In genomic region chr10:77392851-77393250, GRCh38 we compare ENCODE assay signal across 12 cellular contexts.
DNase-seq lines count a peak whose midpoint lies in the region; ATAC-seq and TF ChIP-seq lines count a peak whose summit lies in the region.
"Had no signal": no experiment of that assay in that cellular context is flagged by ENCODE, and none has a peak within 500 bp of the region (broad histone marks: within the 10 kb centered on the region; RNA-seq: fewer than 3 reads in every experiment).

No MANE protein-coding gene starts in this region.

- H3K9me2 ChIP-seq in GM23338 (ENCODE audit: insufficient read depth) = peaks cover 4% of the 10 kb centered on the region; the same call in 1 of the 2 replicates

- no peaks in the 10 kb centered on the region for H3K9me3 Mint-ChIP-seq in activated naive CD4-positive, alpha-beta T cell treated with anti-CD3 and anti-CD28 coated beads, Interleukin-2, amount 10 ng/mL, durations not matched to agents 7 days and 5 days
- no peaks in the 10 kb centered on the region for H3K9me3 Mint-ChIP-seq in GM23338
- H3K9me3 Mint-ChIP-seq: activated T-cell treated with anti-CD3 and anti-CD28 coated beads, Interleukin-2, amount 50 U/mL, for 4 hours had no signal

- H3K27ac ChIP-seq in AG04450 (ENCODE audit: low read depth, low read length) (peak overlapping the region; percentile 78), ascending aorta (peak overlapping the region; percentile 93 to 94), left lung (peak overlapping the region in 1 of 2 donors; percentile 5), body of pancreas (no peak overlapping the region), GM23338 (ENCODE audit: low read depth) (no peak overlapping the region)

- H3K9me3 ChIP-seq in AG04450 (ENCODE audit: control insufficient read depth, insufficient read depth, low read length) = no peaks in the 10 kb centered on the region
- no peaks in the 10 kb centered on the region for H3K9me3 ChIP-seq in ascending aorta
- no peaks in the 10 kb centered on the region for H3K9me3 ChIP-seq in left lung
- H3K9me3 ChIP-seq in body of pancreas = no peaks in the 10 kb centered on the region

- H3K36me3 Mint-ChIP-seq in activated naive CD4-positive, alpha-beta T cell treated with anti-CD3 and anti-CD28 coated beads, Interleukin-2, amount 10 ng/mL, durations not matched to agents 7 days and 5 days = no peaks in the 10 kb centered on the region
- no peaks in the 10 kb centered on the region for H3K36me3 Mint-ChIP-seq in GM23338 (ENCODE audit: low read depth)

- no peak overlapping the region for H2AFZ ChIP-seq in GM23338

- H3K27me3 ChIP-seq in AG04450 (ENCODE audit: control insufficient read depth, insufficient read depth, low read length) (no peaks in the 10 kb centered on the region), ascending aorta (no peaks in the 10 kb centered on the region), left lung (peaks cover 0 to 14% of the 10 kb centered on the region in 2 donors), body of pancreas (no peaks in the 10 kb centered on the region), GM23338 (ENCODE audit: insufficient read depth) (no peaks in the 10 kb centered on the region)

- TF ChIP-seq CTCF in AG04450 (IDR thresholded peaks at IDR 0.05; ENCODE audit: low read depth, low read length) = no peak
- TF ChIP-seq CTCF in LNCaP clone FGC (IDR thresholded peaks at IDR 0.05; ENCODE audit: control insufficient read depth, extremely low read depth, insufficient read depth) = no peak
- no peak for TF ChIP-seq CTCF in ascending aorta (IDR thresholded peaks at IDR 0.05)
- no peak for TF ChIP-seq CTCF in left lung (IDR thresholded peaks at IDR 0.05)
- no peak for TF ChIP-seq CTCF in body of pancreas (IDR thresholded peaks at IDR 0.05)
- no peak for TF ChIP-seq CTCF in GM23338 (conservative IDR thresholded peaks at IDR 0.05; ENCODE audit: low read depth in 2 of 2)

- 0 out of 2 replicates have a peak, but pooled peaks cover 3% of the 10 kb centered on the region for H3K79me2 ChIP-seq in GM23338 (replicated peaks; ENCODE audit: insufficient read depth)

- WGBS in body of pancreas, 2 donors = 77 to 78% methylated on average over 6 of the region's 6 CpGs

- CTCF ChIA-PET in AG04450 (lab: Charles Lee) = interaction anchor here (0.7 to 5.3 kb wide), 26 partner anchors 9 to 323 kb away, joined by 3 to 54 read pairs (median 4); no protein-coding TSS in a partner anchor
- CTCF ChIA-PET in activated naive CD4-positive, alpha-beta T cell treated with anti-CD3 and anti-CD28 coated beads, Interleukin-2, amount 10 ng/mL, durations not matched to agents 7 days and 5 days (lab: Charles Lee) = interaction anchor here (0.8 kb wide), 1 partner anchor 189 kb away, joined by 3 read pairs; no protein-coding TSS in a partner anchor

- H3K4me1 ChIP-seq in ascending aorta (peaks cover 10 to 56% of the 10 kb centered on the region in 2 donors), left lung (no peaks in the 10 kb centered on the region), body of pancreas (peaks cover 52% of the 10 kb centered on the region), GM23338 (ENCODE audit: insufficient read depth) (peaks cover 21% of the 10 kb centered on the region)

- POLR2A ChIA-PET in AG04450 (lab: Yijun Ruan, JAX) = interaction anchor here (0.6 to 1.3 kb wide), 6 partner anchors 13 to 213 kb away, joined by 3 to 8 read pairs (median 4); no protein-coding TSS in a partner anchor

- no peak overlapping the region for H3K4me3 Mint-ChIP-seq in activated naive CD4-positive, alpha-beta T cell treated with anti-CD3 and anti-CD28 coated beads, Interleukin-2, amount 10 ng/mL, durations not matched to agents 7 days and 5 days
- no peak overlapping the region for H3K4me3 Mint-ChIP-seq in GM23338
- H3K4me3 Mint-ChIP-seq: activated T-cell treated with anti-CD3 and anti-CD28 coated beads, Interleukin-2, amount 50 U/mL, for 4 hours had no signal

- no peak overlapping the region for H3K4me2 ChIP-seq in GM23338

- intact Hi-C loops in ascending aorta (cut with DNase I) (loop anchor here (1.0 to 5.0 kb wide), 6 partner anchors 25 to 248 kb away; no protein-coding TSS in a partner anchor), left lung (cut with DNase I) (loop anchor here in 1 of 2 donors (10.0 kb wide), 2 partner anchors 218 to 252 kb away; no protein-coding TSS in a partner anchor), body of pancreas (cut with DNase I) (no loop called here)

- peaks cover 7% of the 10 kb centered on the region for H3K27me3 Mint-ChIP-seq in activated naive CD4-positive, alpha-beta T cell treated with anti-CD3 and anti-CD28 coated beads, Interleukin-2, amount 10 ng/mL, durations not matched to agents 7 days and 5 days
- peaks cover 5% of the 10 kb centered on the region for H3K27me3 Mint-ChIP-seq in GM23338 (ENCODE audit: insufficient read depth, low read depth, poor library complexity)

- ATAC-seq in left lung (peak; percentile 87), HG03159 (IDR thresholded peaks at IDR 0.05; ENCODE audit: unreplicated experiment) (no peak), body of pancreas (no peak), GM23338 (no peak)
- ATAC-seq: activated T-cell treated with anti-CD3 and anti-CD28 coated beads, Interleukin-2, amount 50 U/mL, for 4 hours had no signal

- H3K36me3 ChIP-seq in ascending aorta (no peaks in the 10 kb centered on the region), left lung (no peaks in the 10 kb centered on the region), body of pancreas (replicated peaks in 1 of 2; ENCODE audit: insufficient read depth in 1 of 2, low read depth in 2 of 2) (no peaks in the 10 kb centered on the region), GM23338 (ENCODE audit: insufficient read depth) (no peaks in the 10 kb centered on the region)

- H3K27ac Mint-ChIP-seq in activated naive CD4-positive, alpha-beta T cell treated with anti-CD3 and anti-CD28 coated beads, Interleukin-2, amount 10 ng/mL, durations not matched to agents 7 days and 5 days = no peak overlapping the region
- H3K27ac Mint-ChIP-seq in GM23338 = no peak overlapping the region

- TF ChIP-seq POLR2A in body of pancreas (IDR thresholded peaks at IDR 0.05) = no peak

- H4K20me1 ChIP-seq in GM23338 (replicated peaks; ENCODE audit: insufficient read depth) = no peaks in the 10 kb centered on the region

- H3K4me3 ChIP-seq in AG04450 (ENCODE audit: low read depth, low read length) (no peak overlapping the region), LNCaP clone FGC (ENCODE audit: low read depth, low read length) (no peak overlapping the region), ascending aorta (no peak overlapping the region), left lung (no peak overlapping the region), body of pancreas (no peak overlapping the region), GM23338 (no peak overlapping the region)

- peak; percentile 80 for DNase-seq in AG04450 (ENCODE audit: low read depth, low spot score)
- DNase-seq in LNCaP clone FGC (ENCODE audit: low read depth) = peak; percentile 63
- peak in 1 of 2 donors; percentile 91 for DNase-seq in ascending aorta (ENCODE audit: low spot score in 2 of 2)
- DNase-seq in left lung = peak in 1 of 2 donors; percentile 63
- DNase-seq in activated naive CD4-positive, alpha-beta T cell treated with anti-CD3 and anti-CD28 coated beads, Interleukin-2, amount 10 ng/mL, durations not matched to agents 7 days and 5 days = no peak
- no peak for DNase-seq in body of pancreas
- DNase-seq in GM23338 (ENCODE audit: low spot score) = no peak
- DNase-seq: activated T-cell treated with anti-CD3 and anti-CD28 coated beads, Interleukin-2, amount 50 U/mL, for 4 hours; GF-D8; kidney; NCI-H2171 had no signal

- H3K4me1 Mint-ChIP-seq in activated naive CD4-positive, alpha-beta T cell treated with anti-CD3 and anti-CD28 coated beads, Interleukin-2, amount 10 ng/mL, durations not matched to agents 7 days and 5 days = no peaks in the 10 kb centered on the region
- peaks cover 34% of the 10 kb centered on the region for H3K4me1 Mint-ChIP-seq in GM23338

- H3F3A ChIP-seq in GM23338 (replicated peaks; ENCODE audit: low read depth) = no peaks in the 10 kb centered on the region

TF ChIP-seq in GM23338, 12 proteins besides CTCF, POLR2A, EP300 and RAD21 (continues in another document):
- TF ChIP-seq NANOG (IDR thresholded peaks at IDR 0.05; ENCODE audit: borderline replicate concordance) (no peak), STAT1 (IDR thresholded peaks at IDR 0.05; ENCODE audit: unreplicated experiment) (no peak), ZNF331 (CRISPR knock-in tag; IDR thresholded peaks at IDR 0.05; ENCODE audit: low read depth) (no peak)
- TF ChIP-seq, protein P1, sequence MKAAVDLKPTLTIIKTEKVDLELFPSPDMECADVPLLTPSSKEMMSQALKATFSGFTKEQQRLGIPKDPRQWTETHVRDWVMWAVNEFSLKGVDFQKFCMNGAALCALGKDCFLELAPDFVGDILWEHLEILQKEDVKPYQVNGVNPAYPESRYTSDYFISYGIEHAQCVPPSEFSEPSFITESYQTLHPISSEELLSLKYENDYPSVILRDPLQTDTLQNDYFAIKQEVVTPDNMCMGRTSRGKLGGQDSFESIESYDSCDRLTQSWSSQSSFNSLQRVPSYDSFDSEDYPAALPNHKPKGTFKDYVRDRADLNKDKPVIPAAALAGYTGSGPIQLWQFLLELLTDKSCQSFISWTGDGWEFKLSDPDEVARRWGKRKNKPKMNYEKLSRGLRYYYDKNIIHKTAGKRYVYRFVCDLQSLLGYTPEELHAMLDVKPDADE (IDR thresholded peaks at IDR 0.05) = no peak

Comparison
In these comparisons a context has a peak if more than half of its experiments do, and no peak if none do; other contexts are left out.
1. DNase-seq: peak in AG04450 (single experiment) and LNCaP clone FGC (single experiment); none in activated naive CD4-positive, alpha-beta T cell treated with anti-CD3 and anti-CD28 coated beads, Interleukin-2, amount 10 ng/mL, durations not matched to agents 7 days and 5 days (single experiment), body of pancreas (0 of 4) and GM23338 (single experiment).
2. H3K27ac ChIP-seq: peak in AG04450 (single experiment) and ascending aorta (2 of 2); none in body of pancreas (0 of 4) and GM23338 (single experiment).